ENCODE assay signal across 1 cellular context in the genomic region with DNA sequence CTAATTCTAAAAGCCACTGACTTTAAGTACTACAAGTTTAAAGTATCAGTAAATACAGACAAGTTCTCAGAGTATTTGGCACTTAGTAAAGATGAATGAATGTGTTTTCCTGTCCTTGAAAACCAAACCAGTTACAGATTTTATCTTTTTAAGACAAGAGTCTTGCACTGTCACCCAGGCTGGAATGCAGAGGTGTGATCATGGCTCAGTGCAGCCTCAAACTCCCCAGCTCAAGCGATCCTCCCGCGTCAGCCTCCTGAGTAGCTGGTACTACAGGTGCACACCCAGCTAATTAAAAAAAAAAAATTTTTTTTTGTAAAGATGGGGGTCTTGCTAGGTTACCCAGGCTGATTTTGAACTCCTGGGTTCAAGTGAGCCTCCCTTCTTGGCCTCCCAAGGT.
TF ChIP-seq lines count a peak whose summit lies in the region.

No MANE protein-coding gene starts in this region.

TF ChIP-seq in IMR-90, 13 proteins besides CTCF, POLR2A, EP300 and RAD21 (continued from another document):
- TF ChIP-seq, protein P1, sequence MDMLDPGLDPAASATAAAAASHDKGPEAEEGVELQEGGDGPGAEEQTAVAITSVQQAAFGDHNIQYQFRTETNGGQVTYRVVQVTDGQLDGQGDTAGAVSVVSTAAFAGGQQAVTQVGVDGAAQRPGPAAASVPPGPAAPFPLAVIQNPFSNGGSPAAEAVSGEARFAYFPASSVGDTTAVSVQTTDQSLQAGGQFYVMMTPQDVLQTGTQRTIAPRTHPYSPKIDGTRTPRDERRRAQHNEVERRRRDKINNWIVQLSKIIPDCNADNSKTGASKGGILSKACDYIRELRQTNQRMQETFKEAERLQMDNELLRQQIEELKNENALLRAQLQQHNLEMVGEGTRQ (IDR thresholded peaks at IDR 0.05; ENCODE audit: low read depth, low read length) = no peak
- TF ChIP-seq CHD1 (IDR thresholded peaks at IDR 0.05; ENCODE audit: low read depth, low read length) (no peak), MAFK (IDR thresholded peaks at IDR 0.05; ENCODE audit: low read depth, low read length) (no peak), NFE2L2 (IDR thresholded peaks at IDR 0.05; ENCODE audit: low read depth, low read length) (no peak), RCOR1 (IDR thresholded peaks at IDR 0.05; ENCODE audit: insufficient replicate concordance, low read length) (no peak), ELK1 (IDR thresholded peaks at IDR 0.05; ENCODE audit: borderline replicate concordance, low read depth, low read length) (no peak), CEBPB (IDR thresholded peaks at IDR 0.05; ENCODE audit: low read depth, low read length) (no peak), BHLHE40 (IDR thresholded peaks at IDR 0.05; ENCODE audit: low read depth, low read length) (no peak)
